Comparison of ENCODE assay signal across 33 cellular contexts in genomic region chr11:18100926-18101656, GRCh38. TPM values are rescaled to one million over a fixed set of nuclear protein-coding genes. Genes with fewer than 3 reads are reported as not detected.
DNase-seq lines count a peak whose midpoint lies in the region; ATAC-seq, FAIRE-seq and TF ChIP-seq lines count a peak whose summit lies in the region.
"Had no signal": no experiment of that assay in that cellular context is flagged by ENCODE, and none has a peak within 500 bp of the region (broad histone marks: within the 10 kb centered on the region; RNA-seq: fewer than 3 reads in every experiment).

No MANE protein-coding gene starts in this region.

- H3K4me1 ChIP-seq in mesendoderm (ENCODE audit: control insufficient read depth, low read depth, low read length) (peaks cover 3% of the 10 kb centered on the region), thyroid gland (peaks cover 0 to 10% of the 10 kb centered on the region in 2 donors)

- H2AK5ac ChIP-seq in mesendoderm (ENCODE audit: low read length) = no peak overlapping the region

- H2BK120ac ChIP-seq in mesendoderm (ENCODE audit: low read depth, low read length) = no peak overlapping the region

- no CpG with 5 or more reads among the region's 6 CpGs for WGBS in mesendoderm (ENCODE audit: extremely low coverage, insufficient coverage, low lambda C conversion rate)
- WGBS in thyroid gland, 2 donors = 81 to 90% methylated on average over 6 of the region's 6 CpGs

- H2BK15ac ChIP-seq in mesendoderm (replicated peaks; ENCODE audit: low read depth) = no peak overlapping the region

- no peak overlapping the region for H3K4ac ChIP-seq in mesendoderm (ENCODE audit: low read depth, low read length)

- peaks cover 29% of the 10 kb centered on the region for H3K79me2 ChIP-seq in mesendoderm (ENCODE audit: control insufficient read depth, insufficient read depth, low read length)

- ATAC-seq in activated naive CD8-positive, alpha-beta T cell treated with anti-CD3 and anti-CD28 coated beads, Interleukin-2, amount 50 U/mL, for 24 hours = no peak
- no peak for ATAC-seq in T-helper 17 cell

- no peak overlapping the region for H3K56ac ChIP-seq in mesendoderm (ENCODE audit: low read length)

- H4K5ac ChIP-seq in mesendoderm (ENCODE audit: low read length) = no peak overlapping the region

- no peak overlapping the region for H3K4me2 ChIP-seq in mesendoderm (ENCODE audit: low read length)

- H3K9me3 ChIP-seq in T-helper 17 cell (ENCODE audit: control insufficient read depth, low read length, poor library complexity, severe bottlenecking) (no peaks in the 10 kb centered on the region), thyroid gland (no peaks in the 10 kb centered on the region)
- H3K9me3 ChIP-seq: ovary, right atrium auricular region, SJSA1 had no signal

- TF ChIP-seq POLR2A in thyroid gland (IDR thresholded peaks at IDR 0.05) (no peak), erythroblast (IDR thresholded peaks at IDR 0.05; ENCODE audit: low read length) (no peak)

- no peak for DNase-seq in activated naive CD8-positive, alpha-beta T cell treated with anti-CD3 and anti-CD28 coated beads, Interleukin-2, amount 50 U/mL, for 24 hours
- DNase-seq in GM18507 (ENCODE audit: extremely low spot score, insufficient read length, low read depth) (no peak), T-helper 17 cell (no peak), mesendoderm (peak; percentile 14), thyroid gland (no peak), ureter (ENCODE audit: low spot score) (no peak), erythroblast (lab: John Stamatoyannopoulos, UW) (no peak)
- DNase-seq: activated CD4-positive, alpha-beta T cell treated with anti-CD3 and anti-CD28 coated beads for 4 hours; activated effector memory CD4-positive, alpha-beta T cell treated with anti-CD3 and anti-CD28 coated beads, Interleukin-2, amount 50 U/mL, for 16 hours; aorta; CD4-positive, CD25-positive, alpha-beta regulatory T cell; DMS 273 treated with DMSO at 0.1 percent for 48 hours; HFFc6; IMR-90; MM.1S; NCI-H146; NCI-H2171; NCI-H524 treated with DMSO at 0.1 percent for 48 hours; nephron progenitor cell; ovary; T-helper 1 cell; trophoblast cell had no signal

- H2BK5ac ChIP-seq in mesendoderm (ENCODE audit: low read length) = no peak overlapping the region

- peaks cover 3% of the 10 kb centered on the region for H3K36me3 ChIP-seq in mesendoderm (ENCODE audit: control insufficient read depth, insufficient read depth, low read length)
- peaks cover 11 to 12% of the 10 kb centered on the region in 2 donors for H3K36me3 ChIP-seq in thyroid gland
- H3K36me3 ChIP-seq: ovary had no signal

- peak; percentile 55 for FAIRE-seq in GM18507 (lab: Jason Lieb, UNC)
- FAIRE-seq: endometrium, keratinocyte had no signal

- intact Hi-C loops in thyroid gland (cut with DNase I) = loop anchor here (10.0 kb wide), 1 partner anchor 86 kb away; the partner anchor contains the start of gene SERGEF

- no peak for TF ChIP-seq CTCF in thyroid gland (IDR thresholded peaks at IDR 0.05)

- peaks cover 36% of the 10 kb centered on the region for H3K4me1 Mint-ChIP-seq in activated naive CD8-positive, alpha-beta T cell (ENCODE audit: low read depth)
- peaks cover 34% of the 10 kb centered on the region for H3K4me1 Mint-ChIP-seq in activated naive CD8-positive, alpha-beta T cell treated with anti-CD3 and anti-CD28 coated beads, Interleukin-2, amount 50 U/mL, for 24 hours
- H3K4me1 Mint-ChIP-seq in T-helper 17 cell = peaks cover 32% of the 10 kb centered on the region

- H4K8ac ChIP-seq in mesendoderm (ENCODE audit: low read depth, low read length) = no peak overlapping the region

- peaks cover 9% of the 10 kb centered on the region for H3K79me1 ChIP-seq in mesendoderm (ENCODE audit: low read length)

- no peaks in the 10 kb centered on the region for H3K27me3 Mint-ChIP-seq in activated naive CD8-positive, alpha-beta T cell
- H3K27me3 Mint-ChIP-seq in activated naive CD8-positive, alpha-beta T cell treated with anti-CD3 and anti-CD28 coated beads, Interleukin-2, amount 50 U/mL, for 24 hours = no peaks in the 10 kb centered on the region
- H3K27me3 Mint-ChIP-seq in T-helper 17 cell = no peaks in the 10 kb centered on the region
- H3K27me3 Mint-ChIP-seq: CD4-positive, CD25-positive, alpha-beta regulatory T cell; dendritic cell treated with granulocyte-macrophage colony-stimulating factor and Interleukin-4, amounts not matched to agents 40 ng/mL and 50 ng/mL, for 4 days had no signal

- H3K9ac ChIP-seq in mesendoderm (ENCODE audit: low read length) = no peak overlapping the region

- peaks cover 9% of the 10 kb centered on the region for H3K36me3 Mint-ChIP-seq in activated naive CD8-positive, alpha-beta T cell
- H3K36me3 Mint-ChIP-seq in activated naive CD8-positive, alpha-beta T cell treated with anti-CD3 and anti-CD28 coated beads, Interleukin-2, amount 50 U/mL, for 24 hours (ENCODE audit: low read depth) = peaks cover 34% of the 10 kb centered on the region
- peaks cover 8% of the 10 kb centered on the region for H3K36me3 Mint-ChIP-seq in T-helper 17 cell (ENCODE audit: low read depth)

- H3K27me3 ChIP-seq in mesendoderm (ENCODE audit: insufficient read depth, low read length, poor library complexity) (no peaks in the 10 kb centered on the region), thyroid gland (no peaks in the 10 kb centered on the region)
- H3K27me3 ChIP-seq: cardiac muscle cell, ovary, right atrium auricular region, SJSA1 had no signal

- H3K4me3 ChIP-seq in mesendoderm (ENCODE audit: low read length) (no peak overlapping the region), thyroid gland (replicated peaks in 1 of 3) (no peak overlapping the region)
- H3K4me3 ChIP-seq: cardiac muscle cell, ovary, right atrium auricular region, SJSA1 had no signal

- H3K27ac ChIP-seq in mesendoderm (ENCODE audit: low read depth, low read length) (no peak overlapping the region), thyroid gland (no peak overlapping the region)
- H3K27ac ChIP-seq: cardiac muscle cell, ovary, right atrium auricular region, SJSA1 had no signal

- H3K23ac ChIP-seq in mesendoderm (ENCODE audit: low read length) = no peak overlapping the region

- H3K27ac Mint-ChIP-seq in activated naive CD8-positive, alpha-beta T cell = peak overlapping the region; percentile 18
- H3K27ac Mint-ChIP-seq in activated naive CD8-positive, alpha-beta T cell treated with anti-CD3 and anti-CD28 coated beads, Interleukin-2, amount 50 U/mL, for 24 hours = no peak overlapping the region
- H3K27ac Mint-ChIP-seq in T-helper 17 cell = peak overlapping the region; percentile 79
- H3K27ac Mint-ChIP-seq: dendritic cell treated with granulocyte-macrophage colony-stimulating factor and Interleukin-4, amounts not matched to agents 40 ng/mL and 50 ng/mL, for 4 days; HFFc6; nephron progenitor cell had no signal

- no peaks in the 10 kb centered on the region for H3K9me3 Mint-ChIP-seq in activated naive CD8-positive, alpha-beta T cell (ENCODE audit: low read depth)
- H3K9me3 Mint-ChIP-seq in activated naive CD8-positive, alpha-beta T cell treated with anti-CD3 and anti-CD28 coated beads, Interleukin-2, amount 50 U/mL, for 24 hours = no peaks in the 10 kb centered on the region
- H3K9me3 Mint-ChIP-seq: CD4-positive, CD25-positive, alpha-beta regulatory T cell; dendritic cell treated with granulocyte-macrophage colony-stimulating factor and Interleukin-4, amounts not matched to agents 40 ng/mL and 50 ng/mL, for 4 days; HFFc6; nephron progenitor cell had no signal

- H3K4me3 Mint-ChIP-seq in activated naive CD8-positive, alpha-beta T cell = no peak overlapping the region
- no peak overlapping the region for H3K4me3 Mint-ChIP-seq in activated naive CD8-positive, alpha-beta T cell treated with anti-CD3 and anti-CD28 coated beads, Interleukin-2, amount 50 U/mL, for 24 hours
- no peak overlapping the region for H3K4me3 Mint-ChIP-seq in T-helper 17 cell
- H3K4me3 Mint-ChIP-seq: dendritic cell treated with granulocyte-macrophage colony-stimulating factor and Interleukin-4, amounts not matched to agents 40 ng/mL and 50 ng/mL, for 4 days; HFFc6; nephron progenitor cell had no signal

- H3K18ac ChIP-seq in mesendoderm (ENCODE audit: low read length) = no peak overlapping the region

RNA-seq across cellular contexts. Expression of gene SAAL1, which starts 4.8 kb away (rescaled TPM):
- 10 to 100 TPM; 18.2 to 22.1 TPM for total RNA-seq in T-helper 17 cell
- 74.3 TPM for polyA plus RNA-seq in mesendoderm (2013, experiment 1 of 2)
- polyA plus RNA-seq in mesendoderm (2013, experiment 2 of 2) = 70.3 TPM
- total RNA-seq in thyroid gland = 10 to 100 TPM in 3 of 4 donors, 1 to 10 TPM in 1; 8.1 to 14.3 (median 12.4) TPM
- total RNA-seq in ureter = 21.5 TPM

RNA-seq across cellular contexts. Expression of gene MRGPRX3, which starts 31.3 kb away (rescaled TPM):
- total RNA-seq in T-helper 17 cell (not detected), thyroid gland (not detected), ureter (not detected)
- polyA plus RNA-seq in mesendoderm (2013, experiment 1 of 2) = not detected
- polyA plus RNA-seq in mesendoderm (2013, experiment 2 of 2) = not detected
- total RNA-seq: aorta; cardiac muscle cell; CD4-positive, CD25-positive, alpha-beta regulatory T cell; fibroblast of lung; HFFc6; IMR-90; liver; mononuclear cell; right atrium auricular region; RPMI7951; SJSA1 had no signal
- polyA plus RNA-seq: aorta; cardiac muscle cell; CD4-positive, CD25-positive, alpha-beta regulatory T cell; fibroblast of lung; IMR-90; liver; ovary had no signal

RNA-seq across cellular contexts. Expression of gene TPH1, which starts 55.0 kb away (rescaled TPM):
- total RNA-seq in T-helper 17 cell (under 1 TPM; 0.47 to 0.73 TPM), thyroid gland (1 to 10 TPM in 1 of 4 donors, under 1 TPM in 3; 0.13 to 2.1 (median 0.45) TPM), ureter (1.7 TPM)
- polyA plus RNA-seq in mesendoderm (2013, experiment 1 of 2) = 0.11 TPM
- 0.11 TPM for polyA plus RNA-seq in mesendoderm (2013, experiment 2 of 2)
- total RNA-seq: RPMI7951 had no signal
